9 cellular contexts compared by ENCODE assay signal in the genomic region with DNA sequence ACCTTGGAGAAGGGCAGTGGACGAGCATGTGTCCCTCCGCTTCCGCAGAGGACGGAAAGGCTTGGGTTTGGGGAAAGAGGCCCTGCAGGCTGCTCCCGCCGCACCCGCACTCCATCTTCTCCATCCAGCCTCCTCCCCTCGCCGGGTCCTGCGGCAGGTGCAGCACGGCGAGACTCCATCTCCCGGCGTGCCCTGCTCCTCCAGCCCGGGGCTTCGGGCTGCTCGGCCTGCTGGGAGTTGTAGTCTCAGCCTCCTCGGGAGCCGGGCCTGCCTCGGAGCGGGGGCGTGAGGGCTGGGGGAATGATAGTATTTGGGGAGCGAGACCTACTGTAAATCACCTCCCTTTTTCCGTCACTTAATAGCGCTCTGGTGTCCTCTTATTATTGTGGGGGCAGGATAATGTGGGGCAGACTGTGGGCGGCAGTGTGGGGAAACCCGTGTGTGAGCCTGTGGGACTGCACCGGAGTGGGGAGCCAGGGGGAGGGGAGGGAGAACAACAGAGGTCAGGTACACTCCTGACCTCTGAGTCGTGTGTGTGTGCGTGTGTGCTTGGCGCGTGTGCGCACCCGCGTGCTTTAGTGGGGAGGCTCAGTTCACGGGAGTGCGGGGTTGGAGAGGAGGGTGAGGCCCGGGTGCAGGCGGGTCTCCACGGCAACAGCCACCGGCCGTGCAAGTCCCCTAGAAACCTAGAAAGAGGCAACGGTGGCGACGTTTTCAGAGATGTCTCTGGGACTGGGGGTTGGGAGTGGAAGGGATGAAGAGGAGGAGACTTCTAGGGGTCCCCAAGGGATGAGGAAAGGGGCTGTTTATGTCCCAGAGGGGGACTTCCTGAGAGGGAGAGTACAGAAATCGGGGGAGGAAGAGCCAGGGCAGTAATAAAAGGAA. TPM values are rescaled to one million over a fixed set of nuclear protein-coding genes. Genes with fewer than 3 reads are reported as not detected.
DNase-seq lines count a peak whose midpoint lies in the region; ATAC-seq and TF ChIP-seq lines count a peak whose summit lies in the region.
"Had no signal": no experiment of that assay in that cellular context is flagged by ENCODE, and none has a peak within 500 bp of the region (broad histone marks: within the 10 kb centered on the region; RNA-seq: fewer than 3 reads in every experiment).

No MANE protein-coding gene starts in this region.

- CTCF ChIA-PET in activated naive CD4-positive, alpha-beta T cell treated with anti-CD3 and anti-CD28 coated beads, Interleukin-2, amount 10 ng/mL, durations not matched to agents 7 days and 5 days (lab: Charles Lee): interaction anchor here (1.0 to 1.8 kb wide), 3 partner anchors 10 to 24 kb away, joined by 3 to 11 read pairs (median 4); a partner anchor contains a TSS

- H2AFZ ChIP-seq in Karpas-422 (ENCODE audit: low read length): peak overlapping the region; percentile 92

- H3K27ac ChIP-seq in Karpas-422 (ENCODE audit: low read length) (no peak overlapping the region), temporal lobe (ENCODE audit: low read depth, low read length) (peak overlapping the region; percentile 62)

- H3K9me3 Mint-ChIP-seq in activated naive CD4-positive, alpha-beta T cell treated with anti-CD3 and anti-CD28 coated beads, Interleukin-2, amount 10 ng/mL, durations not matched to agents 7 days and 5 days: no peaks in the 10 kb centered on the region

- no peaks in the 10 kb centered on the region for H3K9me2 ChIP-seq in Karpas-422 (replicated peaks; ENCODE audit: insufficient read depth, low read length)

- no peaks in the 10 kb centered on the region for H3K79me2 ChIP-seq in Karpas-422 (ENCODE audit: low read length)

- H3K4me1 ChIP-seq in Karpas-422 (ENCODE audit: low read length): peaks cover 33% of the 10 kb centered on the region

- intact Hi-C loops in head of caudate nucleus (cut with DNase I): loop anchor here (5.0 to 10.0 kb wide), 2 partner anchors 75 to 117 kb away; a partner anchor contains a TSS

- no peak for TF ChIP-seq CTCF in omental fat pad (IDR thresholded peaks at IDR 0.05)

- H3K27ac Mint-ChIP-seq in activated naive CD4-positive, alpha-beta T cell treated with anti-CD3 and anti-CD28 coated beads, Interleukin-2, amount 10 ng/mL, durations not matched to agents 7 days and 5 days: peak overlapping the region; percentile 71

- H3K27me3 Mint-ChIP-seq in activated naive CD4-positive, alpha-beta T cell treated with anti-CD3 and anti-CD28 coated beads, Interleukin-2, amount 10 ng/mL, durations not matched to agents 7 days and 5 days: peaks cover 27% of the 10 kb centered on the region

- H3K36me3 ChIP-seq in Karpas-422 (ENCODE audit: insufficient read depth, low read length): no peaks in the 10 kb centered on the region

- no peaks in the 10 kb centered on the region for H3K27me3 ChIP-seq in Karpas-422 (ENCODE audit: low read length)

- H3K4me1 Mint-ChIP-seq in activated naive CD4-positive, alpha-beta T cell treated with anti-CD3 and anti-CD28 coated beads, Interleukin-2, amount 10 ng/mL, durations not matched to agents 7 days and 5 days: peaks cover 30% of the 10 kb centered on the region

- peak; percentile 60 for DNase-seq in DMS153 treated with DMSO at 0.1 percent for 48 hours (lab: John Stamatoyannopoulos, UW; ENCODE audit: unreplicated experiment)
- peak; percentile 93 for DNase-seq in Karpas-422
- DNase-seq in SHP77 treated with DMSO at 0.1 percent for 48 hours (lab: John Stamatoyannopoulos, UW): peak; percentile 58
- peak; percentile 89 for DNase-seq in activated naive CD4-positive, alpha-beta T cell treated with anti-CD3 and anti-CD28 coated beads, Interleukin-2, amount 10 ng/mL, durations not matched to agents 7 days and 5 days
- DNase-seq in head of caudate nucleus: peak; percentile 73 to 97 (median 92)
- no peak for DNase-seq in omental fat pad (ENCODE audit: low spot score)

- peak overlapping the region; percentile 77 for H3K4me3 ChIP-seq in Karpas-422 (ENCODE audit: low read length)

- no peaks in the 10 kb centered on the region for H4K20me1 ChIP-seq in Karpas-422 (ENCODE audit: insufficient read depth, low read depth, low read length)

- H3K9me3 ChIP-seq in Karpas-422 (ENCODE audit: low read length): no peaks in the 10 kb centered on the region

- no peaks in the 10 kb centered on the region for H3K36me3 Mint-ChIP-seq in activated naive CD4-positive, alpha-beta T cell treated with anti-CD3 and anti-CD28 coated beads, Interleukin-2, amount 10 ng/mL, durations not matched to agents 7 days and 5 days

- peak overlapping the region; percentile 74 for H3K9ac ChIP-seq in Karpas-422 (ENCODE audit: low read length)

- H3K4me3 Mint-ChIP-seq in activated naive CD4-positive, alpha-beta T cell treated with anti-CD3 and anti-CD28 coated beads, Interleukin-2, amount 10 ng/mL, durations not matched to agents 7 days and 5 days: peak overlapping the region; percentile 75

- peak overlapping the region; percentile 95 for H3K4me2 ChIP-seq in Karpas-422 (ENCODE audit: low read depth, low read length, poor library complexity, severe bottlenecking)

- peak; percentile 90 for ATAC-seq in GM21723 (IDR thresholded peaks at IDR 0.05; ENCODE audit: unreplicated experiment)
- peak; percentile 97 for ATAC-seq in omental fat pad (ENCODE audit: low FRiP score)

RNA-seq across cellular contexts. Expression of a gene that starts 4.1 kb away (rescaled TPM):
- 0.34 and 1.2 TPM in 2 replicates for total RNA-seq in Karpas-422 (2014; rRNA removed; shearing (Covaris generic); ENCODE audit: low replicate concordance)
- total RNA-seq in omental fat pad: not detected
- 15.0 TPM for total RNA-seq in temporal lobe

RNA-seq across cellular contexts. Expression of a gene that starts 18.1 kb away (rescaled TPM):
- total RNA-seq in Karpas-422 (2014; rRNA removed; shearing (Covaris generic); ENCODE audit: low replicate concordance): 59.0 and 157 TPM in 2 replicates
- total RNA-seq in omental fat pad: 10 to 100 TPM; 57.0 to 88.1 (median 74.7) TPM
- 12.8 TPM for total RNA-seq in temporal lobe

RNA-seq across cellular contexts. Expression of a gene that starts 50.7 kb away (rescaled TPM):
- total RNA-seq in Karpas-422 (2014; rRNA removed; shearing (Covaris generic); ENCODE audit: low replicate concordance): not detected in 2 replicates
- total RNA-seq in omental fat pad (not detected), temporal lobe (0.25 TPM)
- total RNA-seq: glomerular endothelial cell had no signal
